Comparison of ENCODE assay signal across 8 cellular contexts in genomic region chr6:15365273-15365687, GRCh38.
A peak's percentile ranks its signal among the peaks of the same experiment; 100 is the strongest.
DNase-seq lines count a peak whose midpoint lies in the region; ATAC-seq and TF ChIP-seq lines count a peak whose summit lies in the region.

No MANE protein-coding gene starts in this region.

- no peaks in the 10 kb centered on the region for H3K36me3 Mint-ChIP-seq in MCF 10A (ENCODE audit: insufficient read depth, unreplicated experiment)

- H3K27ac Mint-ChIP-seq in MCF 10A (ENCODE audit: low read depth, unreplicated experiment), result peak overlapping the region; percentile 33

- CTCF ChIA-PET in MCF 10A (lab: Yijun Ruan, JAX), result no interaction called here

- intact Hi-C loops in MCF 10A (cut with micrococcal nuclease), result no loop called here

- TF ChIP-seq CTCF in MCF 10A (IDR thresholded peaks at IDR 0.05; ENCODE audit: unreplicated experiment), result no peak

- no peaks in the 10 kb centered on the region for H3K27me3 Mint-ChIP-seq in MCF 10A (ENCODE audit: insufficient read depth, unreplicated experiment)

- POLR2A ChIA-PET in MCF 10A (lab: Yijun Ruan, JAX), result interaction anchor here (0.6 to 1.0 kb wide), 7 partner anchors 9 to 1585 kb away, joined by 3 to 5 read pairs (median 3); no protein-coding TSS in a partner anchor

- no peak for ATAC-seq in HG03457 (IDR thresholded peaks at IDR 0.05; ENCODE audit: unreplicated experiment)
- no peak for ATAC-seq in HG03039 (IDR thresholded peaks at IDR 0.05; ENCODE audit: unreplicated experiment)

- H3K4me1 Mint-ChIP-seq in MCF 10A (ENCODE audit: insufficient read depth, unreplicated experiment), result peaks cover 25% of the 10 kb centered on the region

- H3K4me3 Mint-ChIP-seq in MCF 10A (ENCODE audit: unreplicated experiment), result peak overlapping the region; percentile 54

- DNase-seq in DMS 273 treated with DMSO at 0.1 percent for 48 hours (lab: John Stamatoyannopoulos, UW), result peak; percentile 58
- DNase-seq in NCI-H1105 (lab: John Stamatoyannopoulos, UW), result peak; percentile 90
- peak in 3 of 5 donors; percentile 7 to 43 (median 8) for DNase-seq in T-helper 1 cell
- peak; percentile 93 for DNase-seq in MCF 10A (ENCODE audit: unreplicated experiment)
- peak; percentile 72 for DNase-seq in inferior parietal cortex (ENCODE audit: extremely low spot score)
- DNase-seq in smooth muscle cell of the brain vasculature (ENCODE audit: low read depth, low spot score), result peak; percentile 75

- H3K9me3 Mint-ChIP-seq in MCF 10A (ENCODE audit: unreplicated experiment), result no peaks in the 10 kb centered on the region

- BruUV-seq in MCF 10A (replicated peaks; lab: Mats Ljungman, UMichigan), result no TSS peak

Comparison
In these comparisons a context has a peak if more than half of its experiments do, and no peak if none do; other contexts are left out.
1. DNase-seq: peak in every context shown above with its lines; median percentile 93 in MCF 10A; 90 in NCI-H1105; 75 in smooth muscle cell of the brain vasculature; 72 in inferior parietal cortex; 58 in DMS 273 treated with DMSO at 0.1 percent for 48 hours; 8 in T-helper 1 cell.